In genomic region chr20:61437280-61438206, GRCh38 we compare ENCODE assay signal across 9 cellular contexts.
DNase-seq lines count a peak whose midpoint lies in the region; ATAC-seq and TF ChIP-seq lines count a peak whose summit lies in the region.
"Had no signal": no experiment of that assay in that cellular context is flagged by ENCODE, and none has a peak within 500 bp of the region (broad histone marks: within the 10 kb centered on the region; RNA-seq: fewer than 3 reads in every experiment).

No MANE protein-coding gene starts in this region.

- no peak for TF ChIP-seq CTCF in MCF 10A (IDR thresholded peaks at IDR 0.05; ENCODE audit: unreplicated experiment)

- no peak overlapping the region for H3K27ac Mint-ChIP-seq in MCF 10A (ENCODE audit: low read depth, unreplicated experiment)
- H3K27ac Mint-ChIP-seq: memory B cell had no signal

- peaks cover 20% of the 10 kb centered on the region for H3K4me1 Mint-ChIP-seq in MCF 10A (ENCODE audit: insufficient read depth, unreplicated experiment)
- H3K4me1 Mint-ChIP-seq: memory B cell had no signal

- intact Hi-C loops in MCF 10A (cut with micrococcal nuclease) (loop anchor here (10.0 kb wide), 1 partner anchor 113 kb away; no protein-coding TSS in a partner anchor), left cardiac atrium (cut with DNase I) (no loop called here), posterior cingulate gyrus (cut with DNase I) (no loop called here)

- POLR2A ChIA-PET in MCF 10A (lab: Yijun Ruan, JAX), result interaction anchor here (0.8 kb wide), 1 partner anchor 11 kb away, joined by 4 read pairs; no protein-coding TSS in a partner anchor

- no peaks in the 10 kb centered on the region for H3K9me3 Mint-ChIP-seq in MCF 10A (ENCODE audit: unreplicated experiment)

- H3K4me3 Mint-ChIP-seq in MCF 10A (ENCODE audit: unreplicated experiment), result no peak overlapping the region
- H3K4me3 Mint-ChIP-seq: memory B cell had no signal

- DNase-seq in G401 (ENCODE audit: low spot score), result peak; percentile 8
- peak; percentile 89 for DNase-seq in MCF 10A (ENCODE audit: unreplicated experiment)
- peak; percentile 61 for DNase-seq in left cardiac atrium
- DNase-seq in posterior cingulate gyrus, result peak in 9 of 10 donors; percentile 42 to 92 (median 60)
- DNase-seq in NCI-H82 treated with DMSO at 0.1 percent for 48 hours (lab: John Stamatoyannopoulos, UW; ENCODE audit: unreplicated experiment), result no peak

- BruUV-seq in MCF 10A (replicated peaks; lab: Mats Ljungman, UMichigan), result no TSS peak

- ATAC-seq in left cardiac atrium, result peak; percentile 55 to 92
- no peak for ATAC-seq in GM18858 (IDR thresholded peaks at IDR 0.05; ENCODE audit: unreplicated experiment)
- no peak for ATAC-seq in GM19452 (IDR thresholded peaks at IDR 0.05; ENCODE audit: unreplicated experiment)
- ATAC-seq in HG03175 (IDR thresholded peaks at IDR 0.05; ENCODE audit: unreplicated experiment), result no peak

- H3K36me3 Mint-ChIP-seq in MCF 10A (ENCODE audit: insufficient read depth, unreplicated experiment), result no peaks in the 10 kb centered on the region
- H3K36me3 Mint-ChIP-seq: memory B cell had no signal

- no peaks in the 10 kb centered on the region for H3K27me3 Mint-ChIP-seq in MCF 10A (ENCODE audit: insufficient read depth, unreplicated experiment)
- H3K27me3 Mint-ChIP-seq: memory B cell had no signal

- in situ Hi-C loops in G401 (cut with HindIII; ENCODE audit: low sequenced_read_pairs), result no loop called here

- CTCF ChIA-PET in MCF 10A (lab: Yijun Ruan, JAX), result interaction anchor here (0.6 kb wide), 3 partner anchors 263 to 1489 kb away, joined by 3 to 4 read pairs (median 3); no protein-coding TSS in a partner anchor

Comparison
In these comparisons a context has a peak if more than half of its experiments do, and no peak if none do; other contexts are left out.
1. ATAC-seq: peak in left cardiac atrium (2 of 2); none in GM18858 (single experiment), GM19452 (single experiment) and HG03175 (single experiment).